Comparison of ENCODE assay signal across 21 cellular contexts in genomic region chr7:21107101-21107500, GRCh38.
DNase-seq lines count a peak whose midpoint lies in the region; ATAC-seq, FAIRE-seq and TF ChIP-seq lines count a peak whose summit lies in the region.
"Had no signal": no experiment of that assay in that cellular context is flagged by ENCODE, and none has a peak within 500 bp of the region (broad histone marks: within the 10 kb centered on the region; RNA-seq: fewer than 3 reads in every experiment).

No MANE protein-coding gene starts in this region.

- TF ChIP-seq CTCF in PC-9 (conservative IDR thresholded peaks at IDR 0.05), result no peak
- no peak for TF ChIP-seq CTCF in colonic mucosa (IDR thresholded peaks at IDR 0.05)
- no peak for TF ChIP-seq CTCF in keratinocyte (optimal IDR thresholded peaks at IDR 0.05 in 1 of 3, IDR thresholded peaks at IDR 0.05 in 1 of 3, conservative IDR thresholded peaks at IDR 0.05 in 1 of 3; ENCODE audit: extremely low read depth in 1 of 3, insufficient read depth in 2 of 3, low read length in 3 of 3)

- H2AFZ ChIP-seq in PC-9, result no peak overlapping the region
- H2AFZ ChIP-seq in keratinocyte (ENCODE audit: control insufficient read depth, low read length), result no peak overlapping the region

- peaks cover 11% of the 10 kb centered on the region; the same call in 1 of the 2 replicates for H3F3A ChIP-seq in PC-9 (ENCODE audit: insufficient read depth, low read depth)

- no peaks in the 10 kb centered on the region for H3K36me3 Mint-ChIP-seq in natural killer cell treated with Interleukin-12 subunit alpha and Interleukin-12 subunit beta and Interleukin-15 and Interleukin-18, amount 100 ng/mL, for 72 hours
- H3K36me3 Mint-ChIP-seq: CD4-positive, CD25-positive, alpha-beta regulatory T cell; CD8-positive, alpha-beta memory T cell had no signal

- H3K9me3 ChIP-seq in PC-9 (ENCODE audit: insufficient read depth, low read depth) (0 out of 2 replicates have a peak, but pooled peaks cover 8% of the 10 kb centered on the region), colonic mucosa (no peaks in the 10 kb centered on the region), keratinocyte (ENCODE audit: control insufficient read depth, low read depth, low read length) (no peaks in the 10 kb centered on the region)
- H3K9me3 ChIP-seq: BE2C had no signal

- no peaks in the 10 kb centered on the region for H3K36me3 ChIP-seq in PC-9 (ENCODE audit: low read depth)
- H3K36me3 ChIP-seq in colonic mucosa, result no peaks in the 10 kb centered on the region
- H3K36me3 ChIP-seq in keratinocyte (ENCODE audit: control insufficient read depth in 2 of 2, extremely low read depth in 1 of 2, insufficient read depth in 2 of 2, low read length in 2 of 2), result no peaks in the 10 kb centered on the region
- H3K36me3 ChIP-seq: BE2C had no signal

- FAIRE-seq in keratinocyte (lab: Jason Lieb, UNC), result peak; percentile 60
- FAIRE-seq: GM12892, GM18507, H1 had no signal

- no peaks in the 10 kb centered on the region for H3K9me2 ChIP-seq in PC-9 (ENCODE audit: insufficient read depth)

- POLR2A ChIA-PET in PC-9 (lab: Charles Lee; ENCODE audit: unreplicated experiment), result no interaction called here

- H3K27ac Mint-ChIP-seq in natural killer cell treated with Interleukin-12 subunit alpha and Interleukin-12 subunit beta and Interleukin-15 and Interleukin-18, amount 100 ng/mL, for 72 hours, result no peak overlapping the region
- H3K27ac Mint-ChIP-seq: CD4-positive, CD25-positive, alpha-beta regulatory T cell; CD8-positive, alpha-beta memory T cell; H9 had no signal

- ATAC-seq in natural killer cell treated with Interleukin-12 subunit alpha and Interleukin-12 subunit beta and Interleukin-15 and Interleukin-18, amount 100 ng/mL, for 72 hours, result no peak

- dilution Hi-C loops in keratinocyte (cut with MboI; ENCODE audit: extremely low pct_ligation_motif_present, low sequenced_read_pairs), result no loop called here

- CTCF ChIA-PET in PC-9 (lab: Charles Lee), result no interaction called here

- H3K4me1 ChIP-seq in PC-9 (replicated peaks; ENCODE audit: insufficient read depth) (peaks cover 18% of the 10 kb centered on the region; the same call in 1 of the 2 replicates), colonic mucosa (peaks cover 14% of the 10 kb centered on the region), keratinocyte (ENCODE audit: control insufficient read depth, extremely low read depth, insufficient read depth, low read length) (peaks cover 19% of the 10 kb centered on the region)
- H3K4me1 ChIP-seq: BE2C had no signal

- BruUV-seq in PC-9 (replicated peaks; lab: Mats Ljungman, UMichigan), result no TSS peak

- H3K27me3 Mint-ChIP-seq in natural killer cell treated with Interleukin-12 subunit alpha and Interleukin-12 subunit beta and Interleukin-15 and Interleukin-18, amount 100 ng/mL, for 72 hours, result peaks cover 6 to 7% of the 10 kb centered on the region in 2 donors
- H3K27me3 Mint-ChIP-seq: CD4-positive, CD25-positive, alpha-beta regulatory T cell had no signal

- H3K9me3 Mint-ChIP-seq in natural killer cell treated with Interleukin-12 subunit alpha and Interleukin-12 subunit beta and Interleukin-15 and Interleukin-18, amount 100 ng/mL, for 72 hours, result no peaks in the 10 kb centered on the region
- H3K9me3 Mint-ChIP-seq: CD4-positive, CD25-positive, alpha-beta regulatory T cell; H9 had no signal

- no peaks in the 10 kb centered on the region for H3K27me3 ChIP-seq in PC-9 (ENCODE audit: insufficient read depth, low read depth)
- H3K27me3 ChIP-seq in colonic mucosa, result no peaks in the 10 kb centered on the region
- no peaks in the 10 kb centered on the region for H3K27me3 ChIP-seq in keratinocyte (ENCODE audit: control insufficient read depth, extremely low read depth, insufficient read depth, low read length)
- H3K27me3 ChIP-seq: BE2C had no signal

- no peak overlapping the region for H3K4me3 ChIP-seq in PC-9
- no peak overlapping the region for H3K4me3 ChIP-seq in colonic mucosa
- no peak overlapping the region for H3K4me3 ChIP-seq in keratinocyte (ENCODE audit: control insufficient read depth in 2 of 3, extremely low read depth in 1 of 3, insufficient read depth in 2 of 3, low read depth in 1 of 3, low read length in 3 of 3)

- H3K9me1 ChIP-seq in keratinocyte (ENCODE audit: control insufficient read depth, extremely low read depth, insufficient read depth, low read length), result peaks cover 2% of the 10 kb centered on the region

- H3K79me2 ChIP-seq in PC-9 (ENCODE audit: low read depth), result no peaks in the 10 kb centered on the region
- no peaks in the 10 kb centered on the region for H3K79me2 ChIP-seq in keratinocyte (ENCODE audit: control insufficient read depth, insufficient read depth, low read length)

- H3K27ac ChIP-seq in PC-9 (peak overlapping the region; percentile 41), colonic mucosa (peak overlapping the region; percentile 57), keratinocyte (ENCODE audit: control insufficient read depth, insufficient read depth, low read length) (peak overlapping the region; percentile 74)
- H3K27ac ChIP-seq: HL-60 had no signal

- DNase-seq in Daoy (ENCODE audit: low read depth), result peak; percentile 16
- no peak for DNase-seq in PC-9
- no peak for DNase-seq in colonic mucosa
- no peak for DNase-seq in keratinocyte (ENCODE audit: low read depth, low spot score)
- DNase-seq in DMS53 (lab: John Stamatoyannopoulos, UW), result no peak
- no peak for DNase-seq in NOMO-1 treated with DMSO at 0.1 percent for 48 hours (lab: John Stamatoyannopoulos, UW; ENCODE audit: unreplicated experiment)
- no peak for DNase-seq in natural killer cell treated with Interleukin-12 subunit alpha and Interleukin-12 subunit beta and Interleukin-15 and Interleukin-18, amount 100 ng/mL, for 72 hours (ENCODE audit: low spot score)
- DNase-seq in midbrain (lab: John Stamatoyannopoulos, UW), result no peak
- DNase-seq: ACHN; BE2C; C1 segment of cervical spinal cord; CD4-positive, CD25-positive, alpha-beta regulatory T cell; CD8-positive, alpha-beta memory T cell; COR-L47; DMS 273 treated with DMSO at 0.1 percent for 48 hours; GDM1; H9 had no signal

- intact Hi-C loops in PC-9 (cut with micrococcal nuclease; ENCODE audit: unreplicated experiment) (no loop called here), colonic mucosa (cut with DNase I) (no loop called here)

- H3K4me2 ChIP-seq in PC-9 (no peak overlapping the region), keratinocyte (ENCODE audit: control insufficient read depth, extremely low read depth, insufficient read depth, low read depth, low read length) (peak overlapping the region; percentile 42)

- H3K9ac ChIP-seq in colonic mucosa (ENCODE audit: low read depth in 2 of 2, low read length in 2 of 2), result no peak overlapping the region
- H3K9ac ChIP-seq in keratinocyte (ENCODE audit: control insufficient read depth, extremely low read depth, insufficient read depth, low read length), result peak overlapping the region; percentile 20

- no peaks in the 10 kb centered on the region for H4K20me1 ChIP-seq in PC-9 (ENCODE audit: insufficient read depth)
- no peaks in the 10 kb centered on the region for H4K20me1 ChIP-seq in keratinocyte (ENCODE audit: control insufficient read depth, extremely low read depth, insufficient read depth, low read length)

- no peaks in the 10 kb centered on the region for H3K4me1 Mint-ChIP-seq in natural killer cell treated with Interleukin-12 subunit alpha and Interleukin-12 subunit beta and Interleukin-15 and Interleukin-18, amount 100 ng/mL, for 72 hours (ENCODE audit: low read depth in 2 of 2)
- H3K4me1 Mint-ChIP-seq: CD4-positive, CD25-positive, alpha-beta regulatory T cell; CD8-positive, alpha-beta memory T cell had no signal

- H3K4me3 Mint-ChIP-seq in natural killer cell treated with Interleukin-12 subunit alpha and Interleukin-12 subunit beta and Interleukin-15 and Interleukin-18, amount 100 ng/mL, for 72 hours, result no peak overlapping the region
- H3K4me3 Mint-ChIP-seq: CD4-positive, CD25-positive, alpha-beta regulatory T cell; H9 had no signal
